Comparison of ENCODE assay signal across 19 cellular contexts in genomic region chr2:42353792-42354429, GRCh38. TPM values are rescaled to one million over a fixed set of nuclear protein-coding genes. Genes with fewer than 3 reads are reported as not detected.
A peak's percentile ranks its signal among the peaks of the same experiment; 100 is the strongest.
DNase-seq lines count a peak whose midpoint lies in the region; ATAC-seq lines count a peak whose summit lies in the region.
"Had no signal": no experiment of that assay in that cellular context is flagged by ENCODE, and none has a peak within 500 bp of the region (broad histone marks: within the 10 kb centered on the region; RNA-seq: fewer than 3 reads in every experiment).

No MANE protein-coding gene starts in this region.

- H3K4me1 Mint-ChIP-seq in T-helper 17 cell, result peaks cover 44% of the 10 kb centered on the region
- peaks cover 43% of the 10 kb centered on the region for H3K4me1 Mint-ChIP-seq in stimulated activated effector memory CD8-positive, alpha-beta T cell treated with anti-CD3 and anti-CD28 coated beads, Interleukin-12 subunit alpha, Interleukin-12 subunit beta, amount 100 ng/mL, for 72 hours

- H3K36me3 Mint-ChIP-seq in activated naive CD4-positive, alpha-beta T cell treated with anti-CD3 and anti-CD28 coated beads, Interleukin-2, amount 50 U/mL, for 72 hours, result peaks cover under 1 to 43% of the 10 kb centered on the region in 2 donors
- H3K36me3 Mint-ChIP-seq in T-helper 17 cell (ENCODE audit: low read depth), result peaks cover 4% of the 10 kb centered on the region
- peaks cover 35% of the 10 kb centered on the region for H3K36me3 Mint-ChIP-seq in stimulated activated effector memory CD8-positive, alpha-beta T cell treated with anti-CD3 and anti-CD28 coated beads, Interleukin-12 subunit alpha, Interleukin-12 subunit beta, amount 100 ng/mL, for 72 hours

- no peaks in the 10 kb centered on the region for H3K9me3 ChIP-seq in T-helper 17 cell (ENCODE audit: control insufficient read depth, low read length, poor library complexity, severe bottlenecking)
- H3K9me3 ChIP-seq: ascending aorta, stomach had no signal

- H3K27me3 Mint-ChIP-seq in T-helper 17 cell, result no peaks in the 10 kb centered on the region

- no peak for DNase-seq in activated naive CD4-positive, alpha-beta T cell treated with anti-CD3 and anti-CD28 coated beads, Interleukin-2, amount 50 U/mL, for 72 hours (ENCODE audit: low spot score in 2 of 2)
- DNase-seq in activated naive CD4-positive, alpha-beta T cell treated with anti-CD3 and anti-CD28 coated beads, Interleukin-2, amount 50 U/mL, for 16 hours, result no peak
- DNase-seq in T-helper 17 cell (no peak), fibroblast of peridontal ligament (ENCODE audit: extremely low read depth) (peak; percentile 45), NCI-H82 treated with DMSO at 0.1 percent for 48 hours (lab: John Stamatoyannopoulos, UW; ENCODE audit: unreplicated experiment) (no peak), glomerular visceral epithelial cell (ENCODE audit: extremely low spot score) (no peak), DMS 273 (lab: John Stamatoyannopoulos, UW; ENCODE audit: unreplicated experiment) (no peak)
- no peak for DNase-seq in stimulated activated effector memory CD8-positive, alpha-beta T cell treated with anti-CD3 and anti-CD28 coated beads, Interleukin-12 subunit alpha, Interleukin-12 subunit beta, amount 100 ng/mL, for 72 hours (ENCODE audit: low spot score in 2 of 2)
- DNase-seq: activated effector memory CD4-positive, alpha-beta T cell treated with Interleukin-2 at 50 U/mL for 16 hours; GOT3; hippocampal formation; NCI-H1105 treated with DMSO at 0.1 percent for 48 hours; NCI-H524 treated with DMSO at 0.1 percent for 48 hours; stimulated activated CD4-positive, alpha-beta T cell treated with anti-CD3 and anti-CD28 coated beads, Interleukin-2, amount 100 ng/mL, for 24 hours; stomach; SW 1271; trophoblast cell had no signal

- H3K27ac Mint-ChIP-seq in activated naive CD4-positive, alpha-beta T cell treated with anti-CD3 and anti-CD28 coated beads, Interleukin-2, amount 50 U/mL, for 72 hours, result peak overlapping the region; percentile 51 to 62
- peak overlapping the region; percentile 80 for H3K27ac Mint-ChIP-seq in T-helper 17 cell
- H3K27ac Mint-ChIP-seq in stimulated activated effector memory CD8-positive, alpha-beta T cell treated with anti-CD3 and anti-CD28 coated beads, Interleukin-12 subunit alpha, Interleukin-12 subunit beta, amount 100 ng/mL, for 72 hours, result peak overlapping the region; percentile 43

- ATAC-seq in activated naive CD4-positive, alpha-beta T cell treated with anti-CD3 and anti-CD28 coated beads, Interleukin-2, amount 50 U/mL, for 72 hours, result peak; percentile 29 to 48
- ATAC-seq in T-helper 17 cell, result peak; percentile 57
- peak; percentile 100 for ATAC-seq in stimulated activated effector memory CD8-positive, alpha-beta T cell treated with anti-CD3 and anti-CD28 coated beads, Interleukin-12 subunit alpha, Interleukin-12 subunit beta, amount 100 ng/mL, for 72 hours

- no peaks in the 10 kb centered on the region for H3K9me3 Mint-ChIP-seq in activated naive CD4-positive, alpha-beta T cell treated with anti-CD3 and anti-CD28 coated beads, Interleukin-2, amount 50 U/mL, for 72 hours
- H3K9me3 Mint-ChIP-seq in stimulated activated effector memory CD8-positive, alpha-beta T cell treated with anti-CD3 and anti-CD28 coated beads, Interleukin-12 subunit alpha, Interleukin-12 subunit beta, amount 100 ng/mL, for 72 hours, result no peaks in the 10 kb centered on the region
- H3K9me3 Mint-ChIP-seq: nephron had no signal

- no peak overlapping the region for H3K4me3 Mint-ChIP-seq in T-helper 17 cell
- no peak overlapping the region for H3K4me3 Mint-ChIP-seq in stimulated activated effector memory CD8-positive, alpha-beta T cell treated with anti-CD3 and anti-CD28 coated beads, Interleukin-12 subunit alpha, Interleukin-12 subunit beta, amount 100 ng/mL, for 72 hours
- H3K4me3 Mint-ChIP-seq: nephron had no signal

RNA-seq across cellular contexts. Expression of gene COX7A2L, which starts 7.1 kb away (rescaled TPM):
- total RNA-seq in activated naive CD4-positive, alpha-beta T cell treated with anti-CD3 and anti-CD28 coated beads, Interleukin-2, amount 50 U/mL, for 72 hours, result 100 to 1,000 TPM in 1 of 2 donors, 10 to 100 TPM in 1; 82.8 to 122 TPM
- total RNA-seq in T-helper 17 cell, result 10 to 100 TPM; 50.9 to 55.3 TPM

Comparison
In these comparisons a context has a peak if more than half of its experiments do, and no peak if none do; other contexts are left out.
1. ATAC-seq: peak in every context shown above with its lines; median percentile 100 in stimulated activated effector memory CD8-positive, alpha-beta T cell treated with anti-CD3 and anti-CD28 coated beads, Interleukin-12 subunit alpha, Interleukin-12 subunit beta, amount 100 ng/mL, for 72 hours; 57 in T-helper 17 cell; 38 in activated naive CD4-positive, alpha-beta T cell treated with anti-CD3 and anti-CD28 coated beads, Interleukin-2, amount 50 U/mL, for 72 hours.